In genomic region chr6:84227434-84228197, GRCh38 we compare ENCODE assay signal across 8 cellular contexts.
A peak's percentile ranks its signal among the peaks of the same experiment; 100 is the strongest.
DNase-seq lines count a peak whose midpoint lies in the region; ATAC-seq and TF ChIP-seq lines count a peak whose summit lies in the region.

A gene with protein sequence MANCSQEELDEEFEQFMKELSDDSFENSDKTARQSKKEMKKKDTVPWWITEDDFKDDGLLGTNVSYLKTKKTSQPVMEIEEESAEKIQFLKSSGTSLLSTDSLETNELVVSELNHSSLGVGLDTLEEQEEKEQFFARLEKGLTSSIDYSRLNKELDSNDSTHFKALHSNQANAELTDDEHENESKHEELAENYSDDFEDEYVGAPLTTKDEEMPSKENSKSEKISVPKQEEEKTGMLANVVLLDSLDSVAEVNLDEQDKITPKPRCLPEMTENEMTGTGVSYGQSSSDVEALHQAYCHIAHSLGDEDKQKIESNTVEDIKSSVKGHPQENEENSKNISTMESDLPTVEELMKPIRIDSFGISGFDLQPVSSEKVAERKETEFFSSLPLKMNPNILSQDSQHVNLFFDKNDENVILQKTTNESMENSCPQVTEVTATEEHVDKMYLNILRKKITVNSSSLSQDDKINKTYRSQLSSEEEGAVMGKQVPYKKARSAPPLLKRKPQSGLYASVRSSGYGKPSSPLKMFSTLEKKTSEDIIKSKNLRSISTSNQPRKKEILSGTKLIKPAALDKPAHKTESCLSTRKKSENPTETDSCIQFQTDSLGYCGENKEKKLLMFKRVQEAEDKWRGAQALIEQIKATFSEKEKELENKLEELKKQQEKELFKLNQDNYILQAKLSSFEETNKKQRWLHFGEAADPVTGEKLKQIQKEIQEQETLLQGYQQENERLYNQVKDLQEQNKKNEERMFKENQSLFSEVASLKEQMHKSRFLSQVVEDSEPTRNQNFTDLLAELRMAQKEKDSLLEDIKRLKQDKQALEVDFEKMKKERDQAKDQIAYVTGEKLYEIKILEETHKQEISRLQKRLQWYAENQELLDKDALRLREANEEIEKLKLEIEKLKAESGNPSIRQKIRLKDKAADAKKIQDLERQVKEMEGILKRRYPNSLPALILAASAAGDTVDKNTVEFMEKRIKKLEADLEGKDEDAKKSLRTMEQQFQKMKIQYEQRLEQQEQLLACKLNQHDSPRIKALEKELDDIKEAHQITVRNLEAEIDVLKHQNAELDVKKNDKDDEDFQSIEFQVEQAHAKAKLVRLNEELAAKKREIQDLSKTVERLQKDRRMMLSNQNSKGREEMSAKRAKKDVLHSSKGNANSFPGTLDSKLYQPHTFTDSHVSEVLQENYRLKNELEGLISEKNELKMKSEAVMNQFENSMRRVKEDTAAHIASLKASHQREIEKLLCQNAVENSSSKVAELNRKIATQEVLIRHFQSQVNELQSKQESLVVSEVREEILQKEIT (N-terminal part only) (minus strand): TSS chr6:84227643. CDS start chr6:84226393, 1,250 bp downstream.

- ATAC-seq in GM19035 (IDR thresholded peaks at IDR 0.05; ENCODE audit: unreplicated experiment): peak; percentile 99
- peak; percentile 98 for ATAC-seq in HG03354 (IDR thresholded peaks at IDR 0.05; ENCODE audit: poor library complexity, severe bottlenecking, unreplicated experiment)

- no peaks in the 10 kb centered on the region for H3K27me3 ChIP-seq in layer of hippocampus (ENCODE audit: control insufficient read depth, insufficient read depth, low read length)

- peak; percentile 73 for TF ChIP-seq CTCF in choroid plexus epithelial cell (conservative IDR thresholded peaks at IDR 0.05; ENCODE audit: low read depth, low read length)

- H3K4me3 ChIP-seq in choroid plexus epithelial cell (ENCODE audit: low read depth, low read length): peak within 1 kb of the TSS; percentile 94

- peak within 1 kb of the TSS; percentile 96 for H3K27ac ChIP-seq in layer of hippocampus (ENCODE audit: low read depth, low read length)

- peak; percentile 90 to 98 for DNase-seq in AML-193 (lab: John Stamatoyannopoulos, UW)
- peak; percentile 71 to 84 for DNase-seq in NCI-H446 (lab: John Stamatoyannopoulos, UW)
- peak; percentile 78 for DNase-seq in activated CD4-positive, alpha-beta T cell treated with anti-CD3 and anti-CD28 coated beads for 1 hour
- DNase-seq in choroid plexus epithelial cell (ENCODE audit: low read depth): peak; percentile 89
- DNase-seq in stimulated activated CD4-positive, alpha-beta T cell treated with anti-CD3 and anti-CD28 coated beads, Interleukin-1b, Interleukin-23, amount 100 ng/mL, for 4 hours (ENCODE audit: low read depth in 2 of 2): peak; percentile 75 to 79

Comparison
In these comparisons a context has a peak if more than half of its experiments do, and no peak if none do; other contexts are left out.
1. Peak in every context shown above with its lines: DNase-seq, ATAC-seq, H3K4me3 ChIP-seq and H3K27ac ChIP-seq.